1 cellular context compared by ENCODE assay signal in the genomic region with DNA sequence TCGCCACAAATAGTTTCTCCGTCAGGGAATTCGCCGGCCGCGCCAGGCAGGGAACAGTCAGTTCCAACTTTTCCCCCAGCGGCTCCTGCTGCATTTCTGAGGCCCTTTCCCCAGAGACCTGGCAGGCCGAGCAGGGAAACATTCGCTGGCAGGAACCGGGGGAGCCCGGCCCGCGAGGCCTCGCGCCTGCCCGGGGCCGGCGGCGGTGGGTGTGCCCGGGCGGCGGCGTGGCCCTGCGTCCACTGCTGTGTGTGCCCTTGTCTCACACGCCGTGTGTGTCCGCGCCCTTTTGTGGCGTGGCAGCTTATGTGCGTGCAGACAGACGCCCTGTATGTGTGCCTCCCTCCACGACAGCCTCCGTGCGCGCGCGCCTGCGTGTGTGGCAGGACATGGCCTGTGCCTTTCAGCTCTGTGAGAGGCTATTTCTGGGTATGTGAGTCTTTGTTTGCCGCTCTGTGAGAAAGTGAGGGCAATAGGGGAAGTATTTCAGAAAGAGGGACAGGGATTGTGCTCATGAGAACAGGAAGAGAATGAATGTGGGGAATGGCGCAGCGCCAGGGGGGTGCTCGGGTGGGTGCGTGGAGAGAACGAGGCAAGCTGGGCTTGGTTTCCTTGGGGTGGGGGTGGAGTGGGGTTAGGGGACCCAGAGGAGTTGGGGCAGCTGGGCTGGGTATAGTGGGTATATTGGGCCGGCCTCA.
A peak's percentile ranks its signal among the peaks of the same experiment; 100 is the strongest.
TF ChIP-seq lines count a peak whose summit lies in the region.

No MANE protein-coding gene starts in this region.

TF ChIP-seq in H1, 55 proteins besides CTCF, POLR2A, EP300 and RAD21:
- TF ChIP-seq CBX5 (IDR thresholded peaks at IDR 0.05; ENCODE audit: low read depth, low read length) (no peak), RBBP5 (IDR thresholded peaks at IDR 0.05; ENCODE audit: borderline replicate concordance, low read depth, low read length) (peak; percentile 14; the same call in 1 of the 2 replicates), SP4 (IDR thresholded peaks at IDR 0.05; ENCODE audit: low read length) (no peak), GTF2F1 (IDR thresholded peaks at IDR 0.05; ENCODE audit: borderline replicate concordance, low read depth, low read length) (no peak), CHD1 (IDR thresholded peaks at IDR 0.05; ENCODE audit: low read depth, low read length) (no peak), POU5F1 (IDR thresholded peaks at IDR 0.05; ENCODE audit: low read depth, low read length) (no peak), EGR1 (IDR thresholded peaks at IDR 0.05; ENCODE audit: borderline replicate concordance, low read depth, low read length) (no peak), GABPA (IDR thresholded peaks at IDR 0.05; ENCODE audit: borderline replicate concordance, insufficient read depth, low read length) (0 out of 2 replicates have a peak, but pooled peaks have one; percentile 27), SP2 (IDR thresholded peaks at IDR 0.05; ENCODE audit: low read length) (no peak), SUZ12 (IDR thresholded peaks at IDR 0.05; ENCODE audit: low read length) (peak; percentile 62; the same call in 1 of the 2 replicates), TAF1 (IDR thresholded peaks at IDR 0.05; ENCODE audit: low read depth, low read length) (no peak), RNF2 (IDR thresholded peaks at IDR 0.05; ENCODE audit: borderline replicate concordance, low read depth, low read length, missing control alignments, poor library complexity, severe bottlenecking) (no peak), KDM1A (IDR thresholded peaks at IDR 0.05; ENCODE audit: borderline replicate concordance, low read length) (no peak), TCF12 (IDR thresholded peaks at IDR 0.05; ENCODE audit: low read depth, low read length) (no peak), TEAD4 (IDR thresholded peaks at IDR 0.05; ENCODE audit: low read depth, low read length) (no peak), BRCA1 (IDR thresholded peaks at IDR 0.05; ENCODE audit: low read depth, low read length) (no peak), HDAC2 (IDR thresholded peaks at IDR 0.05; ENCODE audit: borderline replicate concordance in 1 of 2, low read depth in 2 of 2, low read length in 2 of 2) (no peak), ZNF274 (IDR thresholded peaks at IDR 0.05; ENCODE audit: borderline replicate concordance, extremely low read depth, low read length) (no peak), SIN3A (conservative IDR thresholded peaks at IDR 0.05 in 1 of 2, IDR thresholded peaks at IDR 0.05 in 1 of 2; ENCODE audit: low read depth in 1 of 2, low read length in 2 of 2) (no peak), CREB1 (IDR thresholded peaks at IDR 0.05) (no peak), RFX5 (IDR thresholded peaks at IDR 0.05; ENCODE audit: borderline replicate concordance, low read depth, low read length) (no peak), NANOG (IDR thresholded peaks at IDR 0.05; ENCODE audit: insufficient read depth, low read depth, low read length, poor library complexity, severe bottlenecking) (no peak), CTBP2 (IDR thresholded peaks at IDR 0.05; ENCODE audit: borderline replicate concordance, insufficient read depth, insufficient read length, low read length) (peak; percentile 81), KDM4A (IDR thresholded peaks at IDR 0.05; ENCODE audit: low read depth, low read length, severe bottlenecking) (peak; percentile 34), HDAC6 (IDR thresholded peaks at IDR 0.05; ENCODE audit: low read depth, low read length) (no peak), SRF (IDR thresholded peaks at IDR 0.05; ENCODE audit: low read depth, low read length) (no peak), SAP30 (IDR thresholded peaks at IDR 0.05; ENCODE audit: insufficient read depth, insufficient replicate concordance, low read length) (no peak), ASH2L (IDR thresholded peaks at IDR 0.05; ENCODE audit: low read length) (no peak), EZH2 (IDR thresholded peaks at IDR 0.05; ENCODE audit: low read depth, low read length, severe bottlenecking) (peak; percentile 47), TAF7 (optimal IDR thresholded peaks at IDR 0.05; ENCODE audit: borderline replicate concordance, low read depth, low read length) (no peak), MAFK (IDR thresholded peaks at IDR 0.05; ENCODE audit: low read depth, low read length) (no peak), CBX8 (IDR thresholded peaks at IDR 0.05; ENCODE audit: borderline replicate concordance, low read depth, low read length) (no peak)
- TF ChIP-seq, protein P1, sequence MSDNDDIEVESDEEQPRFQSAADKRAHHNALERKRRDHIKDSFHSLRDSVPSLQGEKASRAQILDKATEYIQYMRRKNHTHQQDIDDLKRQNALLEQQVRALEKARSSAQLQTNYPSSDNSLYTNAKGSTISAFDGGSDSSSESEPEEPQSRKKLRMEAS (IDR thresholded peaks at IDR 0.05), result no peak
- TF ChIP-seq, protein P2, sequence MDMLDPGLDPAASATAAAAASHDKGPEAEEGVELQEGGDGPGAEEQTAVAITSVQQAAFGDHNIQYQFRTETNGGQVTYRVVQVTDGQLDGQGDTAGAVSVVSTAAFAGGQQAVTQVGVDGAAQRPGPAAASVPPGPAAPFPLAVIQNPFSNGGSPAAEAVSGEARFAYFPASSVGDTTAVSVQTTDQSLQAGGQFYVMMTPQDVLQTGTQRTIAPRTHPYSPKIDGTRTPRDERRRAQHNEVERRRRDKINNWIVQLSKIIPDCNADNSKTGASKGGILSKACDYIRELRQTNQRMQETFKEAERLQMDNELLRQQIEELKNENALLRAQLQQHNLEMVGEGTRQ (IDR thresholded peaks at IDR 0.05; ENCODE audit: low read length), result no peak
- TF ChIP-seq, protein P3, sequence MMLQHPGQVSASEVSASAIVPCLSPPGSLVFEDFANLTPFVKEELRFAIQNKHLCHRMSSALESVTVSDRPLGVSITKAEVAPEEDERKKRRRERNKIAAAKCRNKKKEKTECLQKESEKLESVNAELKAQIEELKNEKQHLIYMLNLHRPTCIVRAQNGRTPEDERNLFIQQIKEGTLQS (IDR thresholded peaks at IDR 0.05; ENCODE audit: insufficient read depth, low read depth, low read length), result no peak
- TF ChIP-seq, protein P4, sequence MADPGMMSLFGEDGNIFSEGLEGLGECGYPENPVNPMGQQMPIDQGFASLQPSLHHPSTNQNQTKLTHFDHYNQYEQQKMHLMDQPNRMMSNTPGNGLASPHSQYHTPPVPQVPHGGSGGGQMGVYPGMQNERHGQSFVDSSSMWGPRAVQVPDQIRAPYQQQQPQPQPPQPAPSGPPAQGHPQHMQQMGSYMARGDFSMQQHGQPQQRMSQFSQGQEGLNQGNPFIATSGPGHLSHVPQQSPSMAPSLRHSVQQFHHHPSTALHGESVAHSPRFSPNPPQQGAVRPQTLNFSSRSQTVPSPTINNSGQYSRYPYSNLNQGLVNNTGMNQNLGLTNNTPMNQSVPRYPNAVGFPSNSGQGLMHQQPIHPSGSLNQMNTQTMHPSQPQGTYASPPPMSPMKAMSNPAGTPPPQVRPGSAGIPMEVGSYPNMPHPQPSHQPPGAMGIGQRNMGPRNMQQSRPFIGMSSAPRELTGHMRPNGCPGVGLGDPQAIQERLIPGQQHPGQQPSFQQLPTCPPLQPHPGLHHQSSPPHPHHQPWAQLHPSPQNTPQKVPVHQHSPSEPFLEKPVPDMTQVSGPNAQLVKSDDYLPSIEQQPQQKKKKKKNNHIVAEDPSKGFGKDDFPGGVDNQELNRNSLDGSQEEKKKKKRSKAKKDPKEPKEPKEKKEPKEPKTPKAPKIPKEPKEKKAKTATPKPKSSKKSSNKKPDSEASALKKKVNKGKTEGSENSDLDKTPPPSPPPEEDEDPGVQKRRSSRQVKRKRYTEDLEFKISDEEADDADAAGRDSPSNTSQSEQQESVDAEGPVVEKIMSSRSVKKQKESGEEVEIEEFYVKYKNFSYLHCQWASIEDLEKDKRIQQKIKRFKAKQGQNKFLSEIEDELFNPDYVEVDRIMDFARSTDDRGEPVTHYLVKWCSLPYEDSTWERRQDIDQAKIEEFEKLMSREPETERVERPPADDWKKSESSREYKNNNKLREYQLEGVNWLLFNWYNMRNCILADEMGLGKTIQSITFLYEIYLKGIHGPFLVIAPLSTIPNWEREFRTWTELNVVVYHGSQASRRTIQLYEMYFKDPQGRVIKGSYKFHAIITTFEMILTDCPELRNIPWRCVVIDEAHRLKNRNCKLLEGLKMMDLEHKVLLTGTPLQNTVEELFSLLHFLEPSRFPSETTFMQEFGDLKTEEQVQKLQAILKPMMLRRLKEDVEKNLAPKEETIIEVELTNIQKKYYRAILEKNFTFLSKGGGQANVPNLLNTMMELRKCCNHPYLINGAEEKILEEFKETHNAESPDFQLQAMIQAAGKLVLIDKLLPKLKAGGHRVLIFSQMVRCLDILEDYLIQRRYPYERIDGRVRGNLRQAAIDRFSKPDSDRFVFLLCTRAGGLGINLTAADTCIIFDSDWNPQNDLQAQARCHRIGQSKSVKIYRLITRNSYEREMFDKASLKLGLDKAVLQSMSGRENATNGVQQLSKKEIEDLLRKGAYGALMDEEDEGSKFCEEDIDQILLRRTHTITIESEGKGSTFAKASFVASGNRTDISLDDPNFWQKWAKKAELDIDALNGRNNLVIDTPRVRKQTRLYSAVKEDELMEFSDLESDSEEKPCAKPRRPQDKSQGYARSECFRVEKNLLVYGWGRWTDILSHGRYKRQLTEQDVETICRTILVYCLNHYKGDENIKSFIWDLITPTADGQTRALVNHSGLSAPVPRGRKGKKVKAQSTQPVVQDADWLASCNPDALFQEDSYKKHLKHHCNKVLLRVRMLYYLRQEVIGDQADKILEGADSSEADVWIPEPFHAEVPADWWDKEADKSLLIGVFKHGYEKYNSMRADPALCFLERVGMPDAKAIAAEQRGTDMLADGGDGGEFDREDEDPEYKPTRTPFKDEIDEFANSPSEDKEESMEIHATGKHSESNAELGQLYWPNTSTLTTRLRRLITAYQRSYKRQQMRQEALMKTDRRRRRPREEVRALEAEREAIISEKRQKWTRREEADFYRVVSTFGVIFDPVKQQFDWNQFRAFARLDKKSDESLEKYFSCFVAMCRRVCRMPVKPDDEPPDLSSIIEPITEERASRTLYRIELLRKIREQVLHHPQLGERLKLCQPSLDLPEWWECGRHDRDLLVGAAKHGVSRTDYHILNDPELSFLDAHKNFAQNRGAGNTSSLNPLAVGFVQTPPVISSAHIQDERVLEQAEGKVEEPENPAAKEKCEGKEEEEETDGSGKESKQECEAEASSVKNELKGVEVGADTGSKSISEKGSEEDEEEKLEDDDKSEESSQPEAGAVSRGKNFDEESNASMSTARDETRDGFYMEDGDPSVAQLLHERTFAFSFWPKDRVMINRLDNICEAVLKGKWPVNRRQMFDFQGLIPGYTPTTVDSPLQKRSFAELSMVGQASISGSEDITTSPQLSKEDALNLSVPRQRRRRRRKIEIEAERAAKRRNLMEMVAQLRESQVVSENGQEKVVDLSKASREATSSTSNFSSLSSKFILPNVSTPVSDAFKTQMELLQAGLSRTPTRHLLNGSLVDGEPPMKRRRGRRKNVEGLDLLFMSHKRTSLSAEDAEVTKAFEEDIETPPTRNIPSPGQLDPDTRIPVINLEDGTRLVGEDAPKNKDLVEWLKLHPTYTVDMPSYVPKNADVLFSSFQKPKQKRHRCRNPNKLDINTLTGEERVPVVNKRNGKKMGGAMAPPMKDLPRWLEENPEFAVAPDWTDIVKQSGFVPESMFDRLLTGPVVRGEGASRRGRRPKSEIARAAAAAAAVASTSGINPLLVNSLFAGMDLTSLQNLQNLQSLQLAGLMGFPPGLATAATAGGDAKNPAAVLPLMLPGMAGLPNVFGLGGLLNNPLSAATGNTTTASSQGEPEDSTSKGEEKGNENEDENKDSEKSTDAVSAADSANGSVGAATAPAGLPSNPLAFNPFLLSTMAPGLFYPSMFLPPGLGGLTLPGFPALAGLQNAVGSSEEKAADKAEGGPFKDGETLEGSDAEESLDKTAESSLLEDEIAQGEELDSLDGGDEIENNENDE (IDR thresholded peaks at IDR 0.05; ENCODE audit: insufficient replicate concordance, low read length), result no peak
TF ChIP-seq in H1: peak in this region for 6.
